ENCODE assay signal across 1 cellular context in genomic region chr3:121748638-121749275, GRCh38.
TF ChIP-seq lines count a peak whose summit lies in the region.

No MANE protein-coding gene starts in this region.

TF ChIP-seq in IMR-90, 13 proteins besides CTCF, POLR2A, EP300 and RAD21 (continued from another document):
- TF ChIP-seq, protein P1, sequence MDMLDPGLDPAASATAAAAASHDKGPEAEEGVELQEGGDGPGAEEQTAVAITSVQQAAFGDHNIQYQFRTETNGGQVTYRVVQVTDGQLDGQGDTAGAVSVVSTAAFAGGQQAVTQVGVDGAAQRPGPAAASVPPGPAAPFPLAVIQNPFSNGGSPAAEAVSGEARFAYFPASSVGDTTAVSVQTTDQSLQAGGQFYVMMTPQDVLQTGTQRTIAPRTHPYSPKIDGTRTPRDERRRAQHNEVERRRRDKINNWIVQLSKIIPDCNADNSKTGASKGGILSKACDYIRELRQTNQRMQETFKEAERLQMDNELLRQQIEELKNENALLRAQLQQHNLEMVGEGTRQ (IDR thresholded peaks at IDR 0.05; ENCODE audit: low read depth, low read length): no peak
- TF ChIP-seq MAFK (IDR thresholded peaks at IDR 0.05; ENCODE audit: low read depth, low read length): no peak
- peak; percentile 64; the same call in 1 of the 2 replicates for TF ChIP-seq CHD1 (IDR thresholded peaks at IDR 0.05; ENCODE audit: low read depth, low read length)
- no peak for TF ChIP-seq MXI1 (IDR thresholded peaks at IDR 0.05; ENCODE audit: borderline replicate concordance, low read depth, low read length)
- no peak for TF ChIP-seq MAZ (IDR thresholded peaks at IDR 0.05; ENCODE audit: borderline replicate concordance, low read depth, low read length)
